ENCODE assay signal across 19 cellular contexts in genomic region chr1:217067642-217068041, GRCh38.
"Had no signal": no experiment of that assay in that cellular context is flagged by ENCODE, and none has a peak within 500 bp of the region (broad histone marks: within the 10 kb centered on the region; RNA-seq: fewer than 3 reads in every experiment).

No MANE protein-coding gene starts in this region.

- H3K9me3 ChIP-seq: thyroid gland, uterus had no signal

- H3K27ac Mint-ChIP-seq: activated CD8-positive, alpha-beta T cell treated with anti-CD3 and anti-CD28 coated beads, Interleukin-2, amount 10 ng/mL, durations not matched to agents 7 days and 5 days; activated T-helper 1 cell treated with anti-CD3 and anti-CD28 coated beads, Interleukin-12 subunit alpha, Interleukin-12 subunit beta, Interleukin-2, Interleukin-4 antibody, amounts not matched to agents 30 ng/mL and 10 ng/mL and 1 ng/mL, durations not matched to agents 14 hours and 24 hours and 36 hours; naive thymus-derived CD4-positive, alpha-beta T cell; stimulated activated effector memory CD8-positive, alpha-beta T cell treated with anti-CD3 and anti-CD28 coated beads, Interleukin-12 subunit alpha, Interleukin-12 subunit beta, amount 100 ng/mL, for 72 hours had no signal

- H3K36me3 ChIP-seq: thyroid gland, uterus, WERI-Rb-1 had no signal

- H3K9me3 Mint-ChIP-seq: activated T-helper 1 cell treated with anti-CD3 and anti-CD28 coated beads, Interleukin-12 subunit alpha, Interleukin-12 subunit beta, Interleukin-2, Interleukin-4 antibody, amounts not matched to agents 30 ng/mL and 10 ng/mL and 1 ng/mL, durations not matched to agents 14 hours and 24 hours and 36 hours had no signal

- H3K4me3 ChIP-seq: coronary artery, lung, thyroid gland, uterus had no signal

- FAIRE-seq: astrocyte, small intestine had no signal

- ATAC-seq: activated CD8-positive, alpha-beta T cell treated with anti-CD3 and anti-CD28 coated beads, Interleukin-2, amount 10 ng/mL, durations not matched to agents 7 days and 5 days; naive thymus-derived CD4-positive, alpha-beta T cell; stimulated activated effector memory CD8-positive, alpha-beta T cell treated with anti-CD3 and anti-CD28 coated beads, Interleukin-12 subunit alpha, Interleukin-12 subunit beta, amount 100 ng/mL, for 72 hours had no signal

- H3K36me3 Mint-ChIP-seq: naive thymus-derived CD4-positive, alpha-beta T cell; stimulated activated effector memory CD8-positive, alpha-beta T cell treated with anti-CD3 and anti-CD28 coated beads, Interleukin-12 subunit alpha, Interleukin-12 subunit beta, amount 100 ng/mL, for 72 hours had no signal

- H3K4me1 Mint-ChIP-seq: naive thymus-derived CD4-positive, alpha-beta T cell; stimulated activated effector memory CD8-positive, alpha-beta T cell treated with anti-CD3 and anti-CD28 coated beads, Interleukin-12 subunit alpha, Interleukin-12 subunit beta, amount 100 ng/mL, for 72 hours had no signal

- H3K27me3 ChIP-seq: thyroid gland, uterus had no signal

- H3K27ac ChIP-seq: coronary artery, epithelial cell of prostate, parathyroid adenoma, thyroid gland, uterus, WERI-Rb-1 had no signal

- DNase-seq: activated CD4-positive, alpha-beta T cell treated with anti-CD3 and anti-CD28 coated beads for 4 hours; activated CD8-positive, alpha-beta T cell treated with anti-CD3 and anti-CD28 coated beads, Interleukin-2, amount 10 ng/mL, durations not matched to agents 7 days and 5 days; activated naive CD4-positive, alpha-beta T cell treated with Interleukin-2 at 50 U/mL for 16 hours; caudate nucleus; effector memory CD4-positive, alpha-beta T cell; hypothalamus; naive thymus-derived CD4-positive, alpha-beta T cell; small intestine; T-helper 9 cell; thyroid gland; uterus; WERI-Rb-1 had no signal

- H3K4me3 Mint-ChIP-seq: activated CD8-positive, alpha-beta T cell treated with anti-CD3 and anti-CD28 coated beads, Interleukin-2, amount 10 ng/mL, durations not matched to agents 7 days and 5 days; activated T-helper 1 cell treated with anti-CD3 and anti-CD28 coated beads, Interleukin-12 subunit alpha, Interleukin-12 subunit beta, Interleukin-2, Interleukin-4 antibody, amounts not matched to agents 30 ng/mL and 10 ng/mL and 1 ng/mL, durations not matched to agents 14 hours and 24 hours and 36 hours; naive thymus-derived CD4-positive, alpha-beta T cell; stimulated activated effector memory CD8-positive, alpha-beta T cell treated with anti-CD3 and anti-CD28 coated beads, Interleukin-12 subunit alpha, Interleukin-12 subunit beta, amount 100 ng/mL, for 72 hours had no signal
